ENCODE assay signal across 8 cellular contexts in genomic region chr1:203304919-203305808, GRCh38. TPM values are rescaled to one million over a fixed set of nuclear protein-coding genes. Genes with fewer than 3 reads are reported as not detected.
DNase-seq lines count a peak whose midpoint lies in the region; ATAC-seq and TF ChIP-seq lines count a peak whose summit lies in the region.

A gene with protein sequence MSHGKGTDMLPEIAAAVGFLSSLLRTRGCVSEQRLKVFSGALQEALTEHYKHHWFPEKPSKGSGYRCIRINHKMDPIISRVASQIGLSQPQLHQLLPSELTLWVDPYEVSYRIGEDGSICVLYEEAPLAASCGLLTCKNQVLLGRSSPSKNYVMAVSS (plus strand): TSS chr1:203305519. CDS start chr1:203305607, 88 bp downstream.

- intact Hi-C loops in activated CD8-positive, alpha-beta T cell treated with anti-CD3 and anti-CD28 coated beads for 36 hours (cut with micrococcal nuclease), result loop anchor here (5.0 kb wide), 1 partner anchor 33 kb away; no protein-coding TSS in a partner anchor
- intact Hi-C loops in lower leg skin (cut with DNase I; ENCODE audit: low total_unique reads), result no loop called here

- POLR2A ChIA-PET in activated CD8-positive, alpha-beta T cell treated with anti-CD3 and anti-CD28 coated beads for 36 hours (lab: Charles Lee), result interaction anchor here (2.1 to 9.3 kb wide), 6 partner anchors 12 to 34 kb away, joined by 17 to 225 read pairs (median 68); no protein-coding TSS in a partner anchor

- 4 to 8% methylated on average over 24 to 58 of the region's 79 CpGs for WGBS in lower leg skin, 2 donors

- peak within 1 kb of the TSS; percentile 96 to 100 (median 98) for H3K4me3 Mint-ChIP-seq in CD4-positive, CD25-positive, alpha-beta regulatory T cell
- H3K4me3 Mint-ChIP-seq in activated CD8-positive, alpha-beta T cell treated with anti-CD3 and anti-CD28 coated beads for 36 hours, result peak within 1 kb of the TSS; percentile 99

- peak within 1 kb of the TSS; percentile 97 to 100 for H3K9ac ChIP-seq in duodenal mucosa (ENCODE audit: low read depth in 1 of 2, low read length in 2 of 2)

- H3K27me3 Mint-ChIP-seq in CD4-positive, CD25-positive, alpha-beta regulatory T cell, result peaks cover 10% of the 10 kb centered on the region
- H3K27me3 Mint-ChIP-seq in activated CD8-positive, alpha-beta T cell treated with anti-CD3 and anti-CD28 coated beads for 36 hours, result no peaks in the 10 kb centered on the region

- H3K36me3 Mint-ChIP-seq in CD4-positive, CD25-positive, alpha-beta regulatory T cell, result peaks cover 36% of the 10 kb centered on the region
- peaks cover 49% of the 10 kb centered on the region for H3K36me3 Mint-ChIP-seq in activated CD8-positive, alpha-beta T cell treated with anti-CD3 and anti-CD28 coated beads for 36 hours (ENCODE audit: low read depth)

- peaks cover 23 to 66% (median 54%) of the 10 kb centered on the region in 4 donors for H3K4me1 Mint-ChIP-seq in CD4-positive, CD25-positive, alpha-beta regulatory T cell
- H3K4me1 Mint-ChIP-seq in activated CD8-positive, alpha-beta T cell treated with anti-CD3 and anti-CD28 coated beads for 36 hours (ENCODE audit: low read depth), result peaks cover 55% of the 10 kb centered on the region

- no peaks in the 10 kb centered on the region for H3K9me3 ChIP-seq in CD4-positive, CD25-positive, alpha-beta regulatory T cell (ENCODE audit: control insufficient read depth in 2 of 2, low read length in 2 of 2)
- no peaks in the 10 kb centered on the region for H3K9me3 ChIP-seq in duodenal mucosa (ENCODE audit: control insufficient read depth in 1 of 2, low read length in 2 of 2)

- TF ChIP-seq CTCF in HL-60 (IDR thresholded peaks at IDR 0.05; ENCODE audit: insufficient read depth, low read length) (no peak), lower leg skin (IDR thresholded peaks at IDR 0.05) (no peak)
- TF ChIP-seq CTCF in activated CD8-positive, alpha-beta T cell treated with anti-CD3 and anti-CD28 coated beads for 36 hours (IDR thresholded peaks at IDR 0.05), result no peak

- H3K4me3 ChIP-seq in CD4-positive, CD25-positive, alpha-beta regulatory T cell (ENCODE audit: low read depth, low read length), result peak within 1 kb of the TSS; percentile 100
- peak within 1 kb of the TSS; percentile 77 for H3K4me3 ChIP-seq in HL-60 (replicated peaks; ENCODE audit: insufficient read depth, low read length)
- H3K4me3 ChIP-seq in duodenal mucosa (ENCODE audit: low read depth in 1 of 2, low read length in 2 of 2), result peak within 1 kb of the TSS; percentile 92 to 94
- H3K4me3 ChIP-seq in lower leg skin (ENCODE audit: low read depth, poor library complexity, severe bottlenecking), result peak within 1 kb of the TSS; percentile 93

- CTCF ChIA-PET in activated CD8-positive, alpha-beta T cell treated with anti-CD3 and anti-CD28 coated beads for 36 hours (lab: Charles Lee), result interaction anchor here (3.4 to 9.7 kb wide), 6 partner anchors 14 to 35 kb away, joined by 19 to 237 read pairs (median 106); no protein-coding TSS in a partner anchor

- peak within 1 kb of the TSS; percentile 98 to 99 (median 99) for H3K27ac Mint-ChIP-seq in CD4-positive, CD25-positive, alpha-beta regulatory T cell
- peak within 1 kb of the TSS; percentile 98 for H3K27ac Mint-ChIP-seq in activated CD8-positive, alpha-beta T cell treated with anti-CD3 and anti-CD28 coated beads for 36 hours

- DNase-seq in CD4-positive, CD25-positive, alpha-beta regulatory T cell, result peak; percentile 90 to 93 (median 91)
- peak; percentile 71 to 76 for DNase-seq in HL-60 (ENCODE audit: low read depth in 1 of 2, low spot score in 1 of 2)
- DNase-seq in NCI-H82 treated with DMSO at 0.1 percent for 48 hours (lab: John Stamatoyannopoulos, UW; ENCODE audit: unreplicated experiment), result peak; percentile 74
- DNase-seq in activated CD8-positive, alpha-beta T cell treated with anti-CD3 and anti-CD28 coated beads for 36 hours, result peak; percentile 93
- DNase-seq in lower leg skin (ENCODE audit: low spot score in 2 of 2), result peak; percentile 84 to 98
- peak; percentile 82 to 88 for DNase-seq in stimulated activated CD4-positive, alpha-beta T cell treated with anti-CD3 and anti-CD28 coated beads, Interleukin-4, amount 100 ng/mL, for 48 hours (ENCODE audit: low read depth in 2 of 2)

- H3K27me3 ChIP-seq in CD4-positive, CD25-positive, alpha-beta regulatory T cell (ENCODE audit: control insufficient read depth, insufficient read depth, low read length), result no peaks in the 10 kb centered on the region
- H3K27me3 ChIP-seq in HL-60 (ENCODE audit: insufficient read depth, poor library complexity, severe bottlenecking), result no peaks in the 10 kb centered on the region
- no peaks in the 10 kb centered on the region for H3K27me3 ChIP-seq in duodenal mucosa (ENCODE audit: control insufficient read depth in 1 of 2, insufficient read depth in 2 of 2, low read length in 2 of 2)

- peak; percentile 82 to 86 for ATAC-seq in CD4-positive, CD25-positive, alpha-beta regulatory T cell (ENCODE audit: low read depth in 2 of 2)
- peak; percentile 66 for ATAC-seq in GM19455 (IDR thresholded peaks at IDR 0.05; ENCODE audit: unreplicated experiment)
- ATAC-seq in activated CD8-positive, alpha-beta T cell treated with anti-CD3 and anti-CD28 coated beads for 36 hours, result peak; percentile 85

- H3K4me1 ChIP-seq in CD4-positive, CD25-positive, alpha-beta regulatory T cell (ENCODE audit: control insufficient read depth, insufficient read depth, low read length, poor library complexity, severe bottlenecking), result peaks cover 48% of the 10 kb centered on the region
- peaks cover 49 to 65% of the 10 kb centered on the region in 2 donors for H3K4me1 ChIP-seq in duodenal mucosa (ENCODE audit: control insufficient read depth in 1 of 2, insufficient read depth in 2 of 2, low read length in 2 of 2)

- H3K9me3 Mint-ChIP-seq in CD4-positive, CD25-positive, alpha-beta regulatory T cell, result no peaks in the 10 kb centered on the region
- no peaks in the 10 kb centered on the region for H3K9me3 Mint-ChIP-seq in activated CD8-positive, alpha-beta T cell treated with anti-CD3 and anti-CD28 coated beads for 36 hours

- peak; percentile 36 to 99 for TF ChIP-seq POLR2A in lower leg skin (IDR thresholded peaks at IDR 0.05)

- H3K36me3 ChIP-seq in CD4-positive, CD25-positive, alpha-beta regulatory T cell (ENCODE audit: control insufficient read depth, insufficient read depth, low read length), result peaks cover 39% of the 10 kb centered on the region
- H3K36me3 ChIP-seq in duodenal mucosa (ENCODE audit: control insufficient read depth in 1 of 2, insufficient read depth in 2 of 2, low read length in 2 of 2), result peaks cover 15 to 19% of the 10 kb centered on the region in 2 donors

- peak within 1 kb of the TSS; percentile 97 for H3K27ac ChIP-seq in CD4-positive, CD25-positive, alpha-beta regulatory T cell (ENCODE audit: insufficient read depth, low read length, poor library complexity, severe bottlenecking)
- H3K27ac ChIP-seq in HL-60 (replicated peaks), result peak within 1 kb of the TSS; percentile 81
- peak within 1 kb of the TSS; percentile 96 for H3K27ac ChIP-seq in duodenal mucosa (ENCODE audit: low read depth, low read length)

RNA-seq across cellular contexts. Expression of the gene that starts here (rescaled TPM):
- 1,002 TPM for total RNA-seq in CD4-positive, CD25-positive, alpha-beta regulatory T cell
- polyA plus RNA-seq in CD4-positive, CD25-positive, alpha-beta regulatory T cell, result 100 to 1,000 TPM; 153 to 176 (median 165) TPM
- total RNA-seq in activated CD8-positive, alpha-beta T cell treated with anti-CD3 and anti-CD28 coated beads for 36 hours, result 100 to 1,000 TPM; 115 TPM
- 100 to 1,000 TPM in 3 of 4 donors, 10 to 100 TPM in 1; 98.6 to 205 (median 131) TPM for total RNA-seq in lower leg skin

Comparison
In these comparisons a context has a peak if more than half of its experiments do, and no peak if none do; other contexts are left out.
1. Peak in every context shown above with its lines: DNase-seq, ATAC-seq, H3K4me3 ChIP-seq and H3K27ac ChIP-seq.